27 cellular contexts compared by ENCODE assay signal in the genomic region with DNA sequence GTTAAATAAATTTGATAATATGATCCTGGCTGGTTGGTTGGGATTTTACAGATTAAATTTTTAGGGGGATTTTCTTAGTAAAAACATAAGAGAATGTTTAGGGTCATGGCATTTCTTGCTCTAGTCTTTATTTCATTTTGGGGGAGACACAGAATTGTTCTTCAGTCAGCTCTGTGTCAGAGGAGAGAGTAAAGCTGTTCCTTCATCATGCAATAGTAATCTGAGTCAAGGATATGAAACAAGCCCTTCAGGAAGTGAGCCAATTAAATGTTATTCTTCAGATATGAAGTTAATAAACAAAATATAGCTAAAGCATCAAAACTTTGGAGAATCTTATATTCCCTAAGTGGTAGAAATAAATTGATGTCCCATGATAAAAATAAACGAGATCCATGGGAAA.
"Had no signal": no experiment of that assay in that cellular context is flagged by ENCODE, and none has a peak within 500 bp of the region (broad histone marks: within the 10 kb centered on the region; RNA-seq: fewer than 3 reads in every experiment).

No MANE protein-coding gene starts in this region.

- H3K9me3 ChIP-seq: body of pancreas, esophagus squamous epithelium, spleen, thoracic aorta, upper lobe of right lung had no signal

- H3K27ac ChIP-seq: spleen, thoracic aorta, upper lobe of right lung had no signal

- ATAC-seq: activated T-helper 17 cell treated with anti-CD3 and anti-CD28 coated beads, Interleukin-2, amount 50 U/mL, for 72 hours; body of pancreas; left lobe of liver; stimulated activated memory B cell treated with anti-CD40 and anti-IgM and Interleukin-4, amounts not matched to agents 10 μg/mL and 1 μg/mL and 100 μg/mL, for 72 hours had no signal

- H3K4me1 ChIP-seq: body of pancreas had no signal

- H3K4me3 ChIP-seq: body of pancreas, esophagus squamous epithelium, lung, spleen, thoracic aorta, upper lobe of right lung had no signal

- H3K9me3 Mint-ChIP-seq: activated CD4-positive, alpha-beta memory T cell treated with anti-CD3 and anti-CD28 coated beads, Interleukin-2, amount 10 ng/mL, durations not matched to agents 7 days and 5 days; activated naive CD8-positive, alpha-beta T cell treated with anti-CD3 and anti-CD28 coated beads for 36 hours; activated T-helper 17 cell treated with anti-CD3 and anti-CD28 coated beads, Interleukin-2, amount 50 U/mL, for 72 hours; nephron progenitor cell; stimulated activated memory B cell treated with anti-CD40 and anti-IgM and Interleukin-4, amounts not matched to agents 10 μg/mL and 1 μg/mL and 100 μg/mL, for 72 hours had no signal

- H3K36me3 Mint-ChIP-seq: activated naive CD8-positive, alpha-beta T cell treated with anti-CD3 and anti-CD28 coated beads for 36 hours; stimulated activated memory B cell treated with anti-CD40 and anti-IgM and Interleukin-4, amounts not matched to agents 10 μg/mL and 1 μg/mL and 100 μg/mL, for 72 hours had no signal

- H3K4me1 Mint-ChIP-seq: activated CD4-positive, alpha-beta memory T cell treated with anti-CD3 and anti-CD28 coated beads, Interleukin-2, amount 10 ng/mL, durations not matched to agents 7 days and 5 days; activated naive CD8-positive, alpha-beta T cell treated with anti-CD3 and anti-CD28 coated beads for 36 hours; activated T-helper 17 cell treated with anti-CD3 and anti-CD28 coated beads, Interleukin-2, amount 50 U/mL, for 72 hours; stimulated activated memory B cell treated with anti-CD40 and anti-IgM and Interleukin-4, amounts not matched to agents 10 μg/mL and 1 μg/mL and 100 μg/mL, for 72 hours had no signal

- H3K27ac Mint-ChIP-seq: activated CD4-positive, alpha-beta memory T cell treated with anti-CD3 and anti-CD28 coated beads, Interleukin-2, amount 10 ng/mL, durations not matched to agents 7 days and 5 days; activated naive CD8-positive, alpha-beta T cell treated with anti-CD3 and anti-CD28 coated beads for 36 hours; activated T-helper 17 cell treated with anti-CD3 and anti-CD28 coated beads, Interleukin-2, amount 50 U/mL, for 72 hours; nephron progenitor cell; stimulated activated memory B cell treated with anti-CD40 and anti-IgM and Interleukin-4, amounts not matched to agents 10 μg/mL and 1 μg/mL and 100 μg/mL, for 72 hours had no signal

- H3K36me3 ChIP-seq: esophagus squamous epithelium, spleen, thoracic aorta, upper lobe of right lung had no signal

- H3K27me3 Mint-ChIP-seq: activated CD4-positive, alpha-beta memory T cell treated with anti-CD3 and anti-CD28 coated beads, Interleukin-2, amount 10 ng/mL, durations not matched to agents 7 days and 5 days; activated naive CD8-positive, alpha-beta T cell treated with anti-CD3 and anti-CD28 coated beads for 36 hours; activated T-helper 17 cell treated with anti-CD3 and anti-CD28 coated beads, Interleukin-2, amount 50 U/mL, for 72 hours; stimulated activated memory B cell treated with anti-CD40 and anti-IgM and Interleukin-4, amounts not matched to agents 10 μg/mL and 1 μg/mL and 100 μg/mL, for 72 hours had no signal

- H3K4me3 Mint-ChIP-seq: activated CD4-positive, alpha-beta memory T cell treated with anti-CD3 and anti-CD28 coated beads, Interleukin-2, amount 10 ng/mL, durations not matched to agents 7 days and 5 days; activated naive CD8-positive, alpha-beta T cell treated with anti-CD3 and anti-CD28 coated beads for 36 hours; activated T-helper 17 cell treated with anti-CD3 and anti-CD28 coated beads, Interleukin-2, amount 50 U/mL, for 72 hours; nephron progenitor cell; stimulated activated memory B cell treated with anti-CD40 and anti-IgM and Interleukin-4, amounts not matched to agents 10 μg/mL and 1 μg/mL and 100 μg/mL, for 72 hours had no signal

- DNase-seq: activated CD4-positive, alpha-beta memory T cell treated with anti-CD3 and anti-CD28 coated beads, Interleukin-2, amount 10 ng/mL, durations not matched to agents 7 days and 5 days; activated CD4-positive, alpha-beta T cell treated with anti-CD3 and anti-CD28 coated beads for 48 hours; activated CD4-positive, CD25-positive, alpha-beta regulatory T cell; activated naive CD4-positive, alpha-beta T cell; activated naive CD8-positive, alpha-beta T cell treated with anti-CD3 and anti-CD28 coated beads for 36 hours; activated T-cell treated with anti-CD3 and anti-CD28 coated beads, Interleukin-2, amount 50 U/mL, for 1 hour; amniotic stem cell; cortex of kidney; effector CD4-positive, alpha-beta T cell; esophagus squamous epithelium; foreskin fibroblast; glutamatergic neuron; hippocampal formation; nephron progenitor cell; nucleus accumbens; posterior cingulate gyrus; retina; spleen; stimulated activated CD4-positive, alpha-beta T cell treated with anti-CD3 and anti-CD28 coated beads, Interleukin-4, amount 100 ng/mL, for 4 hours; T-helper 9 cell; upper lobe of right lung had no signal

- H3K27me3 ChIP-seq: body of pancreas, esophagus squamous epithelium, spleen, upper lobe of right lung had no signal
